20 cellular contexts compared by ENCODE assay signal in genomic region chr6:30957716-30958115, GRCh38. TPM values are rescaled to one million over a fixed set of nuclear protein-coding genes. Genes with fewer than 3 reads are reported as not detected.
DNase-seq lines count a peak whose midpoint lies in the region; ATAC-seq and TF ChIP-seq lines count a peak whose summit lies in the region.
"Had no signal": no experiment of that assay in that cellular context is flagged by ENCODE, and none has a peak within 500 bp of the region (broad histone marks: within the 10 kb centered on the region; RNA-seq: fewer than 3 reads in every experiment).

No MANE protein-coding gene starts in this region.

- H3K4me2 ChIP-seq in GM23338: no peak overlapping the region
- H3K4me2 ChIP-seq: A549 had no signal

- no peak overlapping the region for H2AFZ ChIP-seq in GM23338

- no peaks in the 10 kb centered on the region for H4K20me1 ChIP-seq in GM23338 (replicated peaks; ENCODE audit: insufficient read depth)

- POLR2A ChIA-PET in naive thymus-derived CD4-positive, alpha-beta T cell (lab: Charles Lee): no interaction called here

- H3K4me3 Mint-ChIP-seq in natural killer cell treated with Interleukin-12 subunit alpha and Interleukin-12 subunit beta and Interleukin-15 and Interleukin-18, amount 100 ng/mL, for 72 hours: peak overlapping the region; percentile 18
- no peak overlapping the region for H3K4me3 Mint-ChIP-seq in natural killer cell
- no peak overlapping the region for H3K4me3 Mint-ChIP-seq in central memory CD8-positive, alpha-beta T cell
- H3K4me3 Mint-ChIP-seq in naive thymus-derived CD4-positive, alpha-beta T cell: peak overlapping the region in 3 of 10 donors; percentile 9 to 89 (median 29)
- H3K4me3 Mint-ChIP-seq in GM23338: no peak overlapping the region

- intact Hi-C loops in natural killer cell (cut with micrococcal nuclease): no loop called here
- intact Hi-C loops in naive thymus-derived CD4-positive, alpha-beta T cell (cut with micrococcal nuclease): no loop called here

- no peaks in the 10 kb centered on the region for H3K36me3 ChIP-seq in naive thymus-derived CD4-positive, alpha-beta T cell (ENCODE audit: control insufficient read depth in 2 of 3, insufficient read depth in 3 of 3, low read length in 3 of 3)
- no peaks in the 10 kb centered on the region for H3K36me3 ChIP-seq in GM23338 (ENCODE audit: insufficient read depth)
- H3K36me3 ChIP-seq: HAP-1 had no signal

- no peaks in the 10 kb centered on the region for H3K9me3 ChIP-seq in naive thymus-derived CD4-positive, alpha-beta T cell (ENCODE audit: control insufficient read depth in 2 of 3, low read length in 3 of 3)
- H3K9me3 ChIP-seq: A549, HAP-1 had no signal

- H3F3A ChIP-seq in GM23338 (replicated peaks; ENCODE audit: low read depth): peaks cover 4% of the 10 kb centered on the region; the same call in 1 of the 2 replicates

- no peaks in the 10 kb centered on the region for H3K79me2 ChIP-seq in GM23338 (replicated peaks; ENCODE audit: insufficient read depth)

- TF ChIP-seq CTCF in natural killer cell (IDR thresholded peaks at IDR 0.05): no peak
- TF ChIP-seq CTCF in GM23338 (conservative IDR thresholded peaks at IDR 0.05; ENCODE audit: low read depth in 2 of 2): no peak

- no peaks in the 10 kb centered on the region for H3K36me3 Mint-ChIP-seq in natural killer cell treated with Interleukin-12 subunit alpha and Interleukin-12 subunit beta and Interleukin-15 and Interleukin-18, amount 100 ng/mL, for 72 hours
- H3K36me3 Mint-ChIP-seq in natural killer cell (no peaks in the 10 kb centered on the region), GM23338 (ENCODE audit: low read depth) (no peaks in the 10 kb centered on the region)
- H3K36me3 Mint-ChIP-seq in central memory CD8-positive, alpha-beta T cell (ENCODE audit: insufficient read depth): no peaks in the 10 kb centered on the region
- H3K36me3 Mint-ChIP-seq in naive thymus-derived CD4-positive, alpha-beta T cell: no peaks in the 10 kb centered on the region
- H3K36me3 Mint-ChIP-seq: CD4-positive, alpha-beta memory T cell had no signal

- H3K4me3 ChIP-seq in naive thymus-derived CD4-positive, alpha-beta T cell (ENCODE audit: low read length): no peak overlapping the region
- no peak overlapping the region for H3K4me3 ChIP-seq in GM23338
- H3K4me3 ChIP-seq: A549, GM12878, HAP-1 had no signal

- DNase-seq in natural killer cell treated with Interleukin-12 subunit alpha and Interleukin-12 subunit beta and Interleukin-15 and Interleukin-18, amount 100 ng/mL, for 72 hours (ENCODE audit: low spot score): no peak
- no peak for DNase-seq in natural killer cell
- DNase-seq in central memory CD8-positive, alpha-beta T cell (ENCODE audit: low spot score in 2 of 2): no peak
- no peak for DNase-seq in naive thymus-derived CD4-positive, alpha-beta T cell
- DNase-seq in GM23338 (ENCODE audit: low spot score): no peak
- no peak for DNase-seq in activated T-cell treated with anti-CD3 and anti-CD28 coated beads, Interleukin-2, amount 50 U/mL, for 48 hours
- DNase-seq: AML-193; Calu3; CD4-positive, alpha-beta memory T cell; DMS79 treated with DMSO at 0.1 percent for 48 hours had no signal

- H3K9me2 ChIP-seq in GM23338 (ENCODE audit: insufficient read depth): no peaks in the 10 kb centered on the region

- ATAC-seq in natural killer cell treated with Interleukin-12 subunit alpha and Interleukin-12 subunit beta and Interleukin-15 and Interleukin-18, amount 100 ng/mL, for 72 hours: no peak
- ATAC-seq in natural killer cell (no peak), GM18873 (IDR thresholded peaks at IDR 0.05; ENCODE audit: low FRiP score, unreplicated experiment) (no peak), GM23338 (no peak)
- no peak for ATAC-seq in central memory CD8-positive, alpha-beta T cell (replicated peaks; ENCODE audit: extremely low read depth, poor library complexity, severe bottlenecking)
- ATAC-seq in naive thymus-derived CD4-positive, alpha-beta T cell: no peak
- ATAC-seq: A549, GM12878 had no signal

- H3K27me3 ChIP-seq in naive thymus-derived CD4-positive, alpha-beta T cell (ENCODE audit: control insufficient read depth in 2 of 2, insufficient read depth in 2 of 2, low read length in 2 of 2): no peaks in the 10 kb centered on the region
- peaks cover 35% of the 10 kb centered on the region for H3K27me3 ChIP-seq in GM23338 (ENCODE audit: insufficient read depth)

- H3K9me3 Mint-ChIP-seq in natural killer cell treated with Interleukin-12 subunit alpha and Interleukin-12 subunit beta and Interleukin-15 and Interleukin-18, amount 100 ng/mL, for 72 hours: no peaks in the 10 kb centered on the region
- H3K9me3 Mint-ChIP-seq in natural killer cell: no peaks in the 10 kb centered on the region
- no peaks in the 10 kb centered on the region for H3K9me3 Mint-ChIP-seq in central memory CD8-positive, alpha-beta T cell
- no peaks in the 10 kb centered on the region for H3K9me3 Mint-ChIP-seq in naive thymus-derived CD4-positive, alpha-beta T cell
- H3K9me3 Mint-ChIP-seq in GM23338: 0 out of 3 replicates have a peak, but pooled peaks cover 3% of the 10 kb centered on the region
- H3K9me3 Mint-ChIP-seq: CD4-positive, alpha-beta memory T cell had no signal

- peaks cover 6 to 8% of the 10 kb centered on the region in 2 donors for H3K4me1 Mint-ChIP-seq in natural killer cell treated with Interleukin-12 subunit alpha and Interleukin-12 subunit beta and Interleukin-15 and Interleukin-18, amount 100 ng/mL, for 72 hours (ENCODE audit: low read depth in 2 of 2)
- H3K4me1 Mint-ChIP-seq in natural killer cell (peaks cover 0 to 15% of the 10 kb centered on the region in 2 donors), GM23338 (peaks cover 13% of the 10 kb centered on the region)
- H3K4me1 Mint-ChIP-seq in central memory CD8-positive, alpha-beta T cell: no peaks in the 10 kb centered on the region
- peaks cover 5 to 37% (median 27%) of the 10 kb centered on the region in 7 donors for H3K4me1 Mint-ChIP-seq in naive thymus-derived CD4-positive, alpha-beta T cell

- H3K27me3 Mint-ChIP-seq in natural killer cell treated with Interleukin-12 subunit alpha and Interleukin-12 subunit beta and Interleukin-15 and Interleukin-18, amount 100 ng/mL, for 72 hours: peaks cover 38 to 59% of the 10 kb centered on the region in 2 donors
- peaks cover 47 to 57% of the 10 kb centered on the region in 2 donors for H3K27me3 Mint-ChIP-seq in natural killer cell (ENCODE audit: low read depth in 2 of 2)
- peaks cover 34% of the 10 kb centered on the region for H3K27me3 Mint-ChIP-seq in central memory CD8-positive, alpha-beta T cell
- H3K27me3 Mint-ChIP-seq in naive thymus-derived CD4-positive, alpha-beta T cell: peaks cover 4 to 70% (median 16%) of the 10 kb centered on the region in 5 donors
- peaks cover 29% of the 10 kb centered on the region for H3K27me3 Mint-ChIP-seq in GM23338 (ENCODE audit: insufficient read depth, low read depth, poor library complexity)

- H3K27ac ChIP-seq in naive thymus-derived CD4-positive, alpha-beta T cell (ENCODE audit: low read depth, low read length): no peak overlapping the region
- H3K27ac ChIP-seq in GM23338 (ENCODE audit: low read depth): no peak overlapping the region
- H3K27ac ChIP-seq: 22Rv1, A549, C4-2B had no signal

- no peak overlapping the region for H3K27ac Mint-ChIP-seq in natural killer cell treated with Interleukin-12 subunit alpha and Interleukin-12 subunit beta and Interleukin-15 and Interleukin-18, amount 100 ng/mL, for 72 hours
- H3K27ac Mint-ChIP-seq in natural killer cell (no peak overlapping the region), GM23338 (no peak overlapping the region)
- H3K27ac Mint-ChIP-seq in central memory CD8-positive, alpha-beta T cell (ENCODE audit: low read depth): peak overlapping the region; percentile 45
- peak overlapping the region in 5 of 9 donors; percentile 38 to 89 (median 77) for H3K27ac Mint-ChIP-seq in naive thymus-derived CD4-positive, alpha-beta T cell

- H3K4me1 ChIP-seq in naive thymus-derived CD4-positive, alpha-beta T cell (ENCODE audit: control insufficient read depth in 2 of 2, insufficient read depth in 2 of 2, low read length in 2 of 2): peaks cover 5 to 12% of the 10 kb centered on the region in 2 donors
- peaks cover 12% of the 10 kb centered on the region for H3K4me1 ChIP-seq in GM23338 (ENCODE audit: insufficient read depth)
- H3K4me1 ChIP-seq: A549 had no signal

- CTCF ChIA-PET in naive thymus-derived CD4-positive, alpha-beta T cell (lab: Charles Lee): no interaction called here

RNA-seq across cellular contexts. Expression of gene MUCL3, which starts 16.9 kb away (rescaled TPM):
- total RNA-seq in natural killer cell treated with Interleukin-12 subunit alpha and Interleukin-12 subunit beta and Interleukin-15 and Interleukin-18, amount 100 ng/mL, for 72 hours: not detected
- not detected for total RNA-seq in natural killer cell
- not detected for total RNA-seq in naive thymus-derived CD4-positive, alpha-beta T cell
- not detected for polyA plus RNA-seq in naive thymus-derived CD4-positive, alpha-beta T cell
- 0.12 TPM in 1 of 2 replicates, not detected in the other for total RNA-seq in GM23338 (2014; rRNA removed; shearing (Covaris generic))
- polyA plus RNA-seq in GM23338 (2016; fragmentation: Nextera tagmentation; extraction: Ambion mirVana): 0.32 and 0.40 TPM in 2 replicates
- total RNA-seq: CD4-positive, alpha-beta memory T cell; G401; H4 had no signal
- polyA plus RNA-seq: BJ; CD4-positive, alpha-beta memory T cell had no signal

RNA-seq across cellular contexts. Expression of gene SFTA2, which starts 25.7 kb away (rescaled TPM):
- total RNA-seq in natural killer cell treated with Interleukin-12 subunit alpha and Interleukin-12 subunit beta and Interleukin-15 and Interleukin-18, amount 100 ng/mL, for 72 hours: not detected
- total RNA-seq in natural killer cell: not detected
- not detected for total RNA-seq in naive thymus-derived CD4-positive, alpha-beta T cell
- under 1 TPM in 1 of 2 donors, not detected in 1; 0.34 TPM for polyA plus RNA-seq in naive thymus-derived CD4-positive, alpha-beta T cell
- not detected in 2 replicates for total RNA-seq in GM23338 (2014; rRNA removed; shearing (Covaris generic))
- polyA plus RNA-seq in GM23338 (2016; fragmentation: Nextera tagmentation; extraction: Ambion mirVana): not detected in 2 replicates
- total RNA-seq: G401, H4 had no signal
- polyA plus RNA-seq: A549; BJ; CD4-positive, alpha-beta memory T cell had no signal

RNA-seq across cellular contexts. Expression of gene MUC21, which starts 25.8 kb away (rescaled TPM):
- not detected for total RNA-seq in natural killer cell treated with Interleukin-12 subunit alpha and Interleukin-12 subunit beta and Interleukin-15 and Interleukin-18, amount 100 ng/mL, for 72 hours
- total RNA-seq in natural killer cell: not detected
- total RNA-seq in naive thymus-derived CD4-positive, alpha-beta T cell: not detected
- polyA plus RNA-seq in naive thymus-derived CD4-positive, alpha-beta T cell: not detected
- total RNA-seq in GM23338 (2014; rRNA removed; shearing (Covaris generic)): not detected in 2 replicates
- not detected in 2 replicates for polyA plus RNA-seq in GM23338 (2016; fragmentation: Nextera tagmentation; extraction: Ambion mirVana)
- total RNA-seq: Calu3; CD4-positive, alpha-beta memory T cell; G401; GM12878; H4; HT-29 had no signal
- polyA plus RNA-seq: A549; BJ; CD4-positive, alpha-beta memory T cell had no signal

RNA-seq across cellular contexts. Expression of gene VARS2, which starts 43.7 kb away (rescaled TPM):
- 10 to 100 TPM; 47.2 to 90.5 TPM for total RNA-seq in natural killer cell treated with Interleukin-12 subunit alpha and Interleukin-12 subunit beta and Interleukin-15 and Interleukin-18, amount 100 ng/mL, for 72 hours
- 10 to 100 TPM; 16.9 to 36.7 (median 24.5) TPM for total RNA-seq in natural killer cell
- total RNA-seq in naive thymus-derived CD4-positive, alpha-beta T cell: 10 to 100 TPM; 22.2 to 47.3 (median 37.9) TPM
- 10 to 100 TPM; 17.1 to 18.9 TPM for polyA plus RNA-seq in naive thymus-derived CD4-positive, alpha-beta T cell
- 34.0 and 36.4 TPM in 2 replicates for total RNA-seq in GM23338 (2014; rRNA removed; shearing (Covaris generic))
- 13.7 and 14.2 TPM in 2 replicates for polyA plus RNA-seq in GM23338 (2016; fragmentation: Nextera tagmentation; extraction: Ambion mirVana)

RNA-seq across cellular contexts. Expression of gene GTF2H4, which starts 49.7 kb away (rescaled TPM):
- 10 to 100 TPM; 29.4 to 49.5 TPM for total RNA-seq in natural killer cell treated with Interleukin-12 subunit alpha and Interleukin-12 subunit beta and Interleukin-15 and Interleukin-18, amount 100 ng/mL, for 72 hours
- total RNA-seq in natural killer cell: 10 to 100 TPM; 13.5 to 17.9 (median 15.7) TPM
- 10 to 100 TPM; 18.8 to 42.3 (median 32.2) TPM for total RNA-seq in naive thymus-derived CD4-positive, alpha-beta T cell
- 10 to 100 TPM in 1 of 2 donors, 1 to 10 TPM in 1; 8.0 to 12.1 TPM for polyA plus RNA-seq in naive thymus-derived CD4-positive, alpha-beta T cell
- total RNA-seq in GM23338 (2014; rRNA removed; shearing (Covaris generic)): 32.6 and 46.5 TPM in 2 replicates
- polyA plus RNA-seq in GM23338 (2016; fragmentation: Nextera tagmentation; extraction: Ambion mirVana): 14.1 and 14.8 TPM in 2 replicates

Comparison
In these comparisons a context has a peak if more than half of its experiments do, and no peak if none do; other contexts are left out.
1. H3K27ac Mint-ChIP-seq: peak in central memory CD8-positive, alpha-beta T cell (single experiment) and naive thymus-derived CD4-positive, alpha-beta T cell (5 of 9); none in natural killer cell treated with Interleukin-12 subunit alpha and Interleukin-12 subunit beta and Interleukin-15 and Interleukin-18, amount 100 ng/mL, for 72 hours (0 of 2), natural killer cell (0 of 2) and GM23338 (single experiment).